In genomic region chr17:20300399-20301037, GRCh38 we compare ENCODE assay signal across 11 cellular contexts.
DNase-seq lines count a peak whose midpoint lies in the region; ATAC-seq and TF ChIP-seq lines count a peak whose summit lies in the region.
"Had no signal": no experiment of that assay in that cellular context is flagged by ENCODE, and none has a peak within 500 bp of the region (broad histone marks: within the 10 kb centered on the region; RNA-seq: fewer than 3 reads in every experiment).

No MANE protein-coding gene starts in this region.

- peak overlapping the region; percentile 82 for H3K27ac ChIP-seq in angular gyrus (ENCODE audit: low read depth, low read length)

- ATAC-seq in GM21529 (IDR thresholded peaks at IDR 0.05; ENCODE audit: unreplicated experiment), result no peak
- ATAC-seq in HG03280 (IDR thresholded peaks at IDR 0.05; ENCODE audit: unreplicated experiment), result no peak

- no peak for TF ChIP-seq POLR2A in erythroblast (IDR thresholded peaks at IDR 0.05; ENCODE audit: low read length)

- H3K4me3 ChIP-seq in skeletal muscle cell (ENCODE audit: low read depth, low read length), result no peak overlapping the region
- H3K4me3 ChIP-seq: heart left ventricle had no signal

- DNase-seq in EH (ENCODE audit: low read depth), result peak; percentile 88
- peak; percentile 39 for DNase-seq in iris pigment epithelial cell (ENCODE audit: low read depth)
- peak; percentile 72 for DNase-seq in skeletal muscle cell (ENCODE audit: low read depth)
- DNase-seq in erythroblast (lab: John Stamatoyannopoulos, UW), result no peak
- DNase-seq in SKM-1 (lab: John Stamatoyannopoulos, UW; ENCODE audit: unreplicated experiment), result no peak
- DNase-seq: heart left ventricle, NCI-H1092, NCI-H82 had no signal

Comparison
In these comparisons a context has a peak if more than half of its experiments do, and no peak if none do; other contexts are left out.
1. DNase-seq: peak in EH (single experiment), iris pigment epithelial cell (single experiment) and skeletal muscle cell (single experiment); none in erythroblast (0 of 2) and SKM-1 (single experiment).